8 cellular contexts compared by ENCODE assay signal in genomic region chr3:161560006-161560637, GRCh38.
DNase-seq lines count a peak whose midpoint lies in the region; ATAC-seq and TF ChIP-seq lines count a peak whose summit lies in the region.

No MANE protein-coding gene starts in this region.

- no peaks in the 10 kb centered on the region for H3K27me3 ChIP-seq in gastroesophageal sphincter

- H3K4me1 ChIP-seq in gastroesophageal sphincter = peaks cover 0 to 10% (median 0%) of the 10 kb centered on the region in 3 donors

- no peaks in the 10 kb centered on the region for H3K36me3 ChIP-seq in gastroesophageal sphincter

- no peak for TF ChIP-seq POLR2A in gastroesophageal sphincter (IDR thresholded peaks at IDR 0.05)

- no peak for ATAC-seq in gastroesophageal sphincter
- no peak for ATAC-seq in stimulated activated naive CD8-positive, alpha-beta T cell treated with anti-CD3 and anti-CD28 coated beads, Interleukin-15, Interleukin-2, amounts not matched to agents 100 U/mL and 50 U/mL, for 24 hours

- H3K27ac ChIP-seq in 22Rv1 = no peak overlapping the region
- H3K27ac ChIP-seq in gastroesophageal sphincter = no peak overlapping the region

- no peak for TF ChIP-seq EP300 in gastroesophageal sphincter (IDR thresholded peaks at IDR 0.05)

- H3K9me3 ChIP-seq in gastroesophageal sphincter = no peaks in the 10 kb centered on the region

- DNase-seq in GM12865 (ENCODE audit: low read depth) = peak; percentile 36
- peak; percentile 30 for DNase-seq in LoVo (ENCODE audit: low spot score)
- DNase-seq in SKM-1 treated with dmso at 0.1 percent for 144 hours (lab: John Stamatoyannopoulos, UW; ENCODE audit: unreplicated experiment) = peak; percentile 16
- DNase-seq in putamen (ENCODE audit: low spot score) = peak; percentile 71
- DNase-seq in stimulated activated naive CD8-positive, alpha-beta T cell treated with anti-CD3 and anti-CD28 coated beads, Interleukin-15, Interleukin-2, amounts not matched to agents 100 U/mL and 50 U/mL, for 24 hours = no peak
- DNase-seq in stimulated activated naive CD4-positive, alpha-beta T cell treated with Interleukin-2 at 50 U/mL for 16 hours (lab: John Stamatoyannopoulos, UW) = no peak

- WGBS in gastroesophageal sphincter (ENCODE audit: low coverage in 1 of 2), 2 donors = 22 to 24% methylated on average over 13 to 14 of the region's 14 CpGs

- H3K4me3 ChIP-seq in GM12865 (ENCODE audit: low read depth, low read length) = no peak overlapping the region
- H3K4me3 ChIP-seq in gastroesophageal sphincter = no peak overlapping the region

- TF ChIP-seq CTCF in 22Rv1 (IDR thresholded peaks at IDR 0.05) (peak; percentile 49), GM12865 (IDR thresholded peaks at IDR 0.05; ENCODE audit: insufficient read depth, low read depth, low read length, missing control alignments) (peak; percentile 34), gastroesophageal sphincter (IDR thresholded peaks at IDR 0.05) (peak in 3 of 4 experiments; percentile 21 to 63 (median 36))

Comparison
In these comparisons a context has a peak if more than half of its experiments do, and no peak if none do; other contexts are left out.
1. DNase-seq: peak in GM12865 (single experiment), LoVo (single experiment), SKM-1 treated with dmso at 0.1 percent for 144 hours (single experiment) and putamen (single experiment); none in stimulated activated naive CD8-positive, alpha-beta T cell treated with anti-CD3 and anti-CD28 coated beads, Interleukin-15, Interleukin-2, amounts not matched to agents 100 U/mL and 50 U/mL, for 24 hours (single experiment) and stimulated activated naive CD4-positive, alpha-beta T cell treated with Interleukin-2 at 50 U/mL for 16 hours (single experiment).
2. Peak in every context shown above with its lines, with median percentiles within 50 percentile points of each other: CTCF ChIP-seq.